1 cellular context compared by ENCODE assay signal in the genomic region with DNA sequence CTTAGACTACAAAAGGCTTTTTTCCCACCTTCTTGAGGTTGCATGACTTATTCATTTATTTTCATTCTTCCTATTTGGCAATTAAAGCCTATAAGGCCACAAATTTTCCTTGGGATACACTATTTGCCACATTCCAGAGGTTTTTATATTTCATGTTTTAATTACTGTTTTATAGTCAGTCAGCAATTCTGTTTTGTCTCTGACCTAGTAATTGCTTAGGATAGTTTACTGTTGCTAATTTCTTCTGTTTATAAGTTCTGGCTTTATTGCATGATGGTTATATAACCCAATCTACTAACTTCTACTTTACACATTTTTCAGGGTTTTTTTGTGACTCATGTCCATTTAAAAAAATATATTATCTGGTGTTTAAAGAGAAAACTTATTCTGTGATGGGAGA.
TF ChIP-seq lines count a peak whose summit lies in the region.

No MANE protein-coding gene starts in this region.

TF ChIP-seq in K562, 482 proteins besides CTCF, POLR2A, EP300 and RAD21:
- peak; percentile 54 for TF ChIP-seq ZNF316 (IDR thresholded peaks at IDR 0.05)
- TF ChIP-seq ATF4 (CRISPR knock-in tag; IDR thresholded peaks at IDR 0.05), result no peak
